In genomic region chr7:79060498-79060897, GRCh38 we compare ENCODE assay signal across 22 cellular contexts.
"Had no signal": no experiment of that assay in that cellular context is flagged by ENCODE, and none has a peak within 500 bp of the region (broad histone marks: within the 10 kb centered on the region; RNA-seq: fewer than 3 reads in every experiment).

No MANE protein-coding gene starts in this region.

- FAIRE-seq: HTR-8/SVneo, K562 had no signal

- DNase-seq: Kasumi-1; MM.1S; NCI-H1092 treated with DMSO at 0.1 percent for 48 hours; NCI-H1436; NCI-H187; NCI-H2029; NCI-H2081 treated with DMSO at 0.1 percent for 48 hours; NCI-H2171; NCI-H226; NCI-H446; NCI-H510A; NCI-H524 treated with DMSO at 0.1 percent for 48 hours; NCI-H69; NCI-H774; NK-92 treated with Interleukin-12 subunit alpha and Interleukin-12 subunit beta, amount 100 ng/mL, for 24 hours; PC-9; Peyer's patch; SHP77 treated with DMSO at 0.1 percent for 48 hours; SJCRH30; T-helper 1 cell had no signal
